In genomic region chr2:187461294-187462261, GRCh38 we compare ENCODE assay signal across 14 cellular contexts. TPM values are rescaled to one million over a fixed set of nuclear protein-coding genes. Genes with fewer than 3 reads are reported as not detected.
DNase-seq lines count a peak whose midpoint lies in the region; ATAC-seq, FAIRE-seq and TF ChIP-seq lines count a peak whose summit lies in the region.
"Had no signal": no experiment of that assay in that cellular context is flagged by ENCODE, and none has a peak within 500 bp of the region (broad histone marks: within the 10 kb centered on the region; RNA-seq: fewer than 3 reads in every experiment).

No MANE protein-coding gene starts in this region.

- WGBS in esophagus squamous epithelium, 2 donors, result 79 to 88% methylated on average over 15 to 22 of the region's 28 CpGs
- WGBS in HepG2 (ENCODE audit: low lambda C conversion rate), result 34% methylated on average over 27 of the region's 28 CpGs

- no peak for TF ChIP-seq CTCF in esophagus squamous epithelium (IDR thresholded peaks at IDR 0.05)
- TF ChIP-seq CTCF in HepG2 (CRISPR knock-in tag; IDR thresholded peaks at IDR 0.05), result peak; percentile 23; the same call in 1 of the 2 replicates

- H3K9ac ChIP-seq in HepG2 (ENCODE audit: insufficient read depth, low read depth, low read length), result peak overlapping the region; percentile 70

- TSS peak; percentile 64 for BruUV-seq in HepG2 (replicated peaks; lab: Mats Ljungman, UMichigan)

- no peaks in the 10 kb centered on the region for H4K20me1 ChIP-seq in HepG2 (ENCODE audit: insufficient read depth, low read length)

- peak overlapping the region; percentile 90 for H2AFZ ChIP-seq in HepG2 (ENCODE audit: low read length)

- H3K27ac ChIP-seq in esophagus squamous epithelium (no peak overlapping the region), HepG2 (ENCODE audit: extremely low read length, insufficient read depth, low read length) (peak overlapping the region; percentile 66)
- H3K27ac ChIP-seq: 22Rv1, RWPE1 had no signal

- no peak for TF ChIP-seq POLR2A in esophagus squamous epithelium (IDR thresholded peaks at IDR 0.05)
- TF ChIP-seq POLR2A in HepG2 (IDR thresholded peaks at IDR 0.05; ENCODE audit: insufficient read depth in 1 of 2, low read depth in 2 of 2, low read length in 2 of 2), result peak; percentile 67 to 68

- in situ Hi-C loops in HepG2 (cut with HindIII; ENCODE audit: extremely low pct_ligation_motif_present, low pct_unique_long_range_greater_than_20kb), result no loop called here

- no peaks in the 10 kb centered on the region for H3K36me3 ChIP-seq in esophagus squamous epithelium
- H3K36me3 ChIP-seq in HepG2 (replicated peaks in 1 of 2; ENCODE audit: control insufficient read depth in 1 of 2, insufficient read depth in 2 of 2, low read length in 2 of 2), result no peaks in the 10 kb centered on the region; a peak in 2 of 5 replicates

- H3K4me1 ChIP-seq in esophagus squamous epithelium (no peaks in the 10 kb centered on the region), HepG2 (ENCODE audit: insufficient read depth, low read length) (peaks cover 12% of the 10 kb centered on the region)

- H3K27me3 ChIP-seq in esophagus squamous epithelium (no peaks in the 10 kb centered on the region), HepG2 (ENCODE audit: control insufficient read depth in 1 of 2, insufficient read depth in 2 of 2, low read length in 2 of 2) (no peaks in the 10 kb centered on the region)

- H3K4me3 ChIP-seq in esophagus squamous epithelium (peak overlapping the region; percentile 6 to 8 (median 7)), HepG2 (replicated peaks in 1 of 3; ENCODE audit: insufficient read depth in 1 of 3, low read depth in 2 of 3, low read length in 3 of 3) (peak overlapping the region; percentile 64 to 79 (median 77))

- CTCF ChIA-PET in HepG2 (lab: Yijun Ruan, JAX; ENCODE audit: low intra/inter-chr PET ratio, low total read pairs), result no interaction called here

- FAIRE-seq in HepG2 (lab: Jason Lieb, UNC), result peak; percentile 71
- FAIRE-seq: H54 had no signal

- H3K9me3 ChIP-seq in esophagus squamous epithelium, result no peaks in the 10 kb centered on the region
- no peaks in the 10 kb centered on the region for H3K9me3 ChIP-seq in HepG2 (ENCODE audit: low read length)

- intact Hi-C loops in Right ventricle myocardium inferior (cut with DNase I) (no loop called here), cardiac septum (cut with DNase I) (no loop called here), esophagus squamous epithelium (cut with DNase I) (no loop called here), HepG2 (cut with micrococcal nuclease; ENCODE audit: unreplicated experiment) (no loop called here)

- no peaks in the 10 kb centered on the region for H3K79me2 ChIP-seq in HepG2 (ENCODE audit: insufficient read depth, low read length)

- DNase-seq in Right ventricle myocardium inferior (ENCODE audit: missing footprints), result peak; percentile 41
- DNase-seq in cardiac septum (ENCODE audit: low spot score), result no peak
- no peak for DNase-seq in esophagus squamous epithelium (lab: John Stamatoyannopoulos, UW)
- peak; percentile 91 for DNase-seq in HepG2 (ENCODE audit: low spot score)
- DNase-seq in NCI-H1417 treated with DMSO at 0.1 percent for 48 hours (lab: John Stamatoyannopoulos, UW), result no peak
- DNase-seq in dedifferentiated amniotic fluid mesenchymal stem cell (ENCODE audit: extremely low spot score), result no peak
- no peak for DNase-seq in SK-N-DZ (ENCODE audit: low spot score)
- DNase-seq in stimulated activated CD4-positive, alpha-beta T cell treated with anti-CD3 and anti-CD28 coated beads, Interleukin-15, amount 100 ng/mL, for 24 hours, result no peak
- DNase-seq: amniotic stem cell, Kasumi-1, NCI-H446 treated with DMSO at 0.1 percent for 48 hours had no signal

- TF ChIP-seq EP300 in HepG2 (IDR thresholded peaks at IDR 0.05; ENCODE audit: low read depth in 2 of 2, low read length in 2 of 2) (0 out of 4 replicates have a peak, but pooled peaks of 1 of the 2 experiments have one; percentile 41), HepG2 (CRISPR knock-in tag; IDR thresholded peaks at IDR 0.05; ENCODE audit: borderline replicate concordance) (no peak)

- ATAC-seq in Right ventricle myocardium inferior, result peak; percentile 67
- ATAC-seq in HepG2, result peak; percentile 97

- H3K4me2 ChIP-seq in HepG2 (ENCODE audit: low read depth, low read length), result peak overlapping the region; percentile 64

- TF ChIP-seq RAD21 in HepG2 (CRISPR knock-in tag; IDR thresholded peaks at IDR 0.05), result peak; percentile 54

- POLR2A ChIA-PET in HepG2 (lab: Yijun Ruan, JAX), result interaction anchor here (0.6 kb wide), 1 partner anchor 78 kb away, joined by 3 read pairs; no protein-coding TSS in a partner anchor

TF ChIP-seq in HepG2, 621 proteins besides CTCF, POLR2A, EP300 and RAD21 (continues in another document):
- TF ChIP-seq ZNF367 (CRISPR knock-in tag; IDR thresholded peaks at IDR 0.05; ENCODE audit: borderline replicate concordance) (no peak), ZXDC (CRISPR knock-in tag; IDR thresholded peaks at IDR 0.05) (peak; percentile 92; the same call in 1 of the 2 replicates), TGIF2 (CRISPR knock-in tag; IDR thresholded peaks at IDR 0.05) (no peak), SALL1 (CRISPR knock-in tag; IDR thresholded peaks at IDR 0.05) (peak; percentile 94), HNRNPUL1 (IDR thresholded peaks at IDR 0.05; ENCODE audit: low read depth, low read length) (no peak), ZNF101 (CRISPR knock-in tag; IDR thresholded peaks at IDR 0.05; ENCODE audit: borderline replicate concordance, low read depth) (0 out of 2 replicates have a peak, but pooled peaks have one; percentile 79), YEATS2 (CRISPR knock-in tag; IDR thresholded peaks at IDR 0.05; ENCODE audit: borderline replicate concordance) (peak; percentile 96), ZFP90 (CRISPR knock-in tag; IDR thresholded peaks at IDR 0.05; ENCODE audit: borderline replicate concordance) (no peak)
- TF ChIP-seq, protein P1, sequence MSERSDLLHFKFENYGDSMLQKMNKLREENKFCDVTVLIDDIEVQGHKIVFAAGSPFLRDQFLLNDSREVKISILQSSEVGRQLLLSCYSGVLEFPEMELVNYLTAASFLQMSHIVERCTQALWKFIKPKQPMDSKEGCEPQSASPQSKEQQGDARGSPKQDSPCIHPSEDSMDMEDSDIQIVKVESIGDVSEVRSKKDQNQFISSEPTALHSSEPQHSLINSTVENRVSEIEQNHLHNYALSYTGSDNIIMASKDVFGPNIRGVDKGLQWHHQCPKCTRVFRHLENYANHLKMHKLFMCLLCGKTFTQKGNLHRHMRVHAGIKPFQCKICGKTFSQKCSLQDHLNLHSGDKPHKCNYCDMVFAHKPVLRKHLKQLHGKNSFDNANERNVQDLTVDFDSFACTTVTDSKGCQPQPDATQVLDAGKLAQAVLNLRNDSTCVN (CRISPR knock-in tag; IDR thresholded peaks at IDR 0.05; ENCODE audit: borderline replicate concordance), result 0 out of 2 replicates have a peak, but pooled peaks have one; percentile 70

RNA-seq across cellular contexts. Expression of gene CALCRL, which starts 13.5 kb away (rescaled TPM):
- total RNA-seq in Right ventricle myocardium inferior (28.3 TPM), cardiac septum (28.1 TPM), esophagus squamous epithelium (10 to 100 TPM in 3 of 4 donors, 1 to 10 TPM in 1; 7.6 to 39.3 (median 20.2) TPM), HepG2 (2016; rRNA removed; fragmentation: Illumina TruSeq; extraction: Trizol) (0.02 TPM in 1 of 2 replicates, not detected in the other)
- total RNA-seq in HepG2 (2016; cell fraction: cytosol; rRNA removed; fragmentation: Illumina TruSeq; extraction: Trizol; ENCODE audit: low read depth), result not detected in 2 replicates
- total RNA-seq in HepG2 (2016; cell fraction: insoluble cytoplasmic fraction; rRNA removed; fragmentation: Illumina TruSeq; extraction: Trizol), result 0.15 TPM in 1 of 2 replicates, not detected in the other
- 0.21 TPM in 1 of 2 replicates, not detected in the other for total RNA-seq in HepG2 (2016; cell fraction: membrane; rRNA removed; fragmentation: Illumina TruSeq; extraction: Trizol)
- not detected in 2 replicates for total RNA-seq in HepG2 (2016; cell fraction: nucleus; rRNA removed; fragmentation: Illumina TruSeq; extraction: Trizol)
- 0.18 TPM in 1 of 2 replicates, not detected in the other for polyA plus RNA-seq in HepG2 (2011; rRNA removed)
- 0.09 TPM in 1 of 2 replicates, not detected in the other for polyA plus RNA-seq in HepG2 (2011; cell fraction: cytosol; rRNA removed)
- polyA plus RNA-seq in HepG2 (2011; cell fraction: nucleus; rRNA removed), result 0.03 TPM in 1 of 2 replicates, not detected in the other
- polyA plus RNA-seq in HepG2 (2012), result 0.20 and 0.66 TPM in 2 replicates
- not detected in 2 replicates for polyA plus RNA-seq in HepG2 (2016; cell fraction: cytosol; fragmentation: Illumina TruSeq; extraction: Trizol; ENCODE audit: low read depth)
- polyA plus RNA-seq in HepG2 (2016; cell fraction: insoluble cytoplasmic fraction; fragmentation: Illumina TruSeq; extraction: Trizol; ENCODE audit: low read depth), result not detected in 2 replicates
- not detected in 2 replicates for polyA plus RNA-seq in HepG2 (2016; cell fraction: membrane; fragmentation: Illumina TruSeq; extraction: Trizol; ENCODE audit: low read depth)
- not detected in 2 replicates for polyA plus RNA-seq in HepG2 (2016; cell fraction: nucleus; fragmentation: Illumina TruSeq; extraction: Trizol; ENCODE audit: insufficient read depth, low read depth)
- polyA minus RNA-seq in HepG2 (2011; rRNA and poly(A)+ RNA removed; ENCODE audit: low replicate concordance), result not detected in 2 replicates
- not detected in 2 replicates for polyA minus RNA-seq in HepG2 (2011; cell fraction: cytosol; rRNA and poly(A)+ RNA removed)
- 0.26 and 0.87 TPM in 2 replicates for polyA minus RNA-seq in HepG2 (2011; cell fraction: nucleus; rRNA and poly(A)+ RNA removed)
- 0.06 TPM in 1 of 2 replicates, not detected in the other for polyA plus RNA-seq in SK-N-DZ (2014; cell fraction: cytosol; rRNA removed)
- 0.04 TPM in 1 of 2 replicates, not detected in the other for polyA plus RNA-seq in SK-N-DZ (2014; cell fraction: nucleus; rRNA removed)

Comparison
In these comparisons a context has a peak if more than half of its experiments do, and no peak if none do; other contexts are left out.
1. DNase-seq: peak in Right ventricle myocardium inferior (single experiment) and HepG2 (single experiment); none in cardiac septum (single experiment), esophagus squamous epithelium (single experiment), NCI-H1417 treated with DMSO at 0.1 percent for 48 hours (single experiment), dedifferentiated amniotic fluid mesenchymal stem cell (single experiment), SK-N-DZ (single experiment) and stimulated activated CD4-positive, alpha-beta T cell treated with anti-CD3 and anti-CD28 coated beads, Interleukin-15, amount 100 ng/mL, for 24 hours (single experiment).
2. POLR2A ChIP-seq: peak in HepG2 (2 of 2); none in esophagus squamous epithelium (0 of 4).
3. RNA of gene CALCRL, which starts 13.5 kb away (total RNA-seq): 28.3 TPM in Right ventricle myocardium inferior (single experiment), 28.1 TPM in cardiac septum (single experiment) and 7.6 to 39.3 TPM in esophagus squamous epithelium; 0.02 to 0.21 TPM in HepG2; every median in the first group is over 4 times any median in the second.